ENCODE assay signal across 25 cellular contexts in the genomic region with DNA sequence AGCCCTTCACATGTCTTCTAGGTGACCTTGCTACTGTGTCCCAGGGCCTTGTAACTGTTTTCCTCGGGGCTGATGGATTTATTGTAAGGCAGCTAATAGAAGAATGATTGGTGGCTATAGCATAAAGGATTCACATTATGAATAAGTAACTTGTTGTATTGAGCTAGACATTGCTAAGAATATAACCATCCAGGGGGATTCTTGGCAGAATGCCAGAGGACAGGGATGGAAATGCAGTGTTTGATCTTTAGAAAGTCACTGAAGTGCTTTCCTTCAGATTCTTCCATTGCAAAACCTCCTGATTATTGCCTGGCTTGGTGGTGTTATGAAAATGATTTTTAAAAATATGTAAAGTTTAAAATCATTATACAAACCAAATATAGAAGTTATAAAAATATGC. TPM values are rescaled to one million over a fixed set of nuclear protein-coding genes. Genes with fewer than 3 reads are reported as not detected.
"Had no signal": no experiment of that assay in that cellular context is flagged by ENCODE, and none has a peak within 500 bp of the region (broad histone marks: within the 10 kb centered on the region; RNA-seq: fewer than 3 reads in every experiment).

No MANE protein-coding gene starts in this region.

- H3K27ac Mint-ChIP-seq: activated CD4-positive, alpha-beta T cell treated with anti-CD3 and anti-CD28 coated beads, Interleukin-2, amount 10 ng/mL, durations not matched to agents 24 days and 14 days; activated CD8-positive, alpha-beta T cell treated with anti-CD3 and anti-CD28 coated beads for 36 hours; activated naive CD8-positive, alpha-beta T cell treated with anti-CD3 and anti-CD28 coated beads, Interleukin-2, amount 10 ng/mL, durations not matched to agents 7 days and 5 days; activated T-cell treated with anti-CD3 and anti-CD28 coated beads, Interleukin-2, amount 50 U/mL, for 24 hours; activated T-helper 2 cell treated with anti-CD3 and anti-CD28 coated beads, Interferon-gamma antibody, Interleukin-2, Interleukin-4, amounts not matched to agents 10 μg/mL and 5 μg/mL and 100 μg/mL, durations not matched to agents 14 hours and 24 hours and 36 hours; T-helper 1 cell treated with Interleukin-12 subunit alpha and Interleukin-12 subunit beta and Interleukin-4 antibody, amounts not matched to agents 30 μg/mL and 1 μg/mL, for 36 hours; T-helper 2 cell treated with Interferon-gamma antibody and Interleukin-4, amounts not matched to agents 5 μg/mL and 100 μg/mL, for 36 hours had no signal

- H3K4me3 Mint-ChIP-seq: activated CD4-positive, alpha-beta T cell treated with anti-CD3 and anti-CD28 coated beads, Interleukin-2, amount 10 ng/mL, durations not matched to agents 24 days and 14 days; activated CD8-positive, alpha-beta T cell treated with anti-CD3 and anti-CD28 coated beads for 36 hours; activated naive CD4-positive, alpha-beta T cell treated with anti-CD3 and anti-CD28 coated beads, Interleukin-2, amount 50 U/mL, for 24 hours; activated naive CD8-positive, alpha-beta T cell treated with anti-CD3 and anti-CD28 coated beads, Interleukin-2, amount 10 ng/mL, durations not matched to agents 7 days and 5 days; activated T-cell treated with anti-CD3 and anti-CD28 coated beads, Interleukin-2, amount 50 U/mL, for 24 hours; T-helper 1 cell treated with Interleukin-12 subunit alpha and Interleukin-12 subunit beta and Interleukin-4 antibody, amounts not matched to agents 30 μg/mL and 1 μg/mL, for 36 hours; T-helper 2 cell treated with Interferon-gamma antibody and Interleukin-4, amounts not matched to agents 5 μg/mL and 100 μg/mL, for 36 hours had no signal

- ATAC-seq: activated CD8-positive, alpha-beta T cell treated with anti-CD3 and anti-CD28 coated beads for 36 hours; PC-3 had no signal

- H3K4me1 Mint-ChIP-seq: activated CD4-positive, alpha-beta T cell treated with anti-CD3 and anti-CD28 coated beads, Interleukin-2, amount 10 ng/mL, durations not matched to agents 24 days and 14 days; activated naive CD4-positive, alpha-beta T cell treated with anti-CD3 and anti-CD28 coated beads, Interleukin-2, amount 50 U/mL, for 24 hours; activated naive CD8-positive, alpha-beta T cell treated with anti-CD3 and anti-CD28 coated beads, Interleukin-2, amount 10 ng/mL, durations not matched to agents 7 days and 5 days had no signal

- H3K36me3 Mint-ChIP-seq: activated naive CD4-positive, alpha-beta T cell treated with anti-CD3 and anti-CD28 coated beads, Interleukin-2, amount 50 U/mL, for 24 hours; activated naive CD8-positive, alpha-beta T cell treated with anti-CD3 and anti-CD28 coated beads, Interleukin-2, amount 10 ng/mL, durations not matched to agents 7 days and 5 days had no signal

- H3K27me3 Mint-ChIP-seq: activated CD8-positive, alpha-beta T cell treated with anti-CD3 and anti-CD28 coated beads for 36 hours; activated naive CD4-positive, alpha-beta T cell treated with anti-CD3 and anti-CD28 coated beads, Interleukin-2, amount 50 U/mL, for 24 hours; activated T-cell treated with anti-CD3 and anti-CD28 coated beads, Interleukin-2, amount 50 U/mL, for 24 hours had no signal

- H3K9me3 Mint-ChIP-seq: activated CD4-positive, alpha-beta T cell treated with anti-CD3 and anti-CD28 coated beads, Interleukin-2, amount 10 ng/mL, durations not matched to agents 24 days and 14 days; activated CD8-positive, alpha-beta T cell treated with anti-CD3 and anti-CD28 coated beads for 36 hours; activated naive CD4-positive, alpha-beta T cell treated with anti-CD3 and anti-CD28 coated beads, Interleukin-2, amount 50 U/mL, for 24 hours; activated naive CD8-positive, alpha-beta T cell treated with anti-CD3 and anti-CD28 coated beads, Interleukin-2, amount 10 ng/mL, durations not matched to agents 7 days and 5 days; activated T-cell treated with anti-CD3 and anti-CD28 coated beads, Interleukin-2, amount 50 U/mL, for 24 hours; activated T-helper 2 cell treated with anti-CD3 and anti-CD28 coated beads, Interferon-gamma antibody, Interleukin-2, Interleukin-4, amounts not matched to agents 10 μg/mL and 5 μg/mL and 100 μg/mL, durations not matched to agents 14 hours and 24 hours and 36 hours; T-helper 1 cell treated with Interleukin-12 subunit alpha and Interleukin-12 subunit beta and Interleukin-4 antibody, amounts not matched to agents 30 μg/mL and 1 μg/mL, for 36 hours; T-helper 2 cell treated with Interferon-gamma antibody and Interleukin-4, amounts not matched to agents 5 μg/mL and 100 μg/mL, for 36 hours had no signal

- DNase-seq: activated CD4-positive, alpha-beta T cell treated with anti-CD3 and anti-CD28 coated beads, Interleukin-2, amount 10 ng/mL, durations not matched to agents 24 days and 14 days; activated CD4-positive, alpha-beta T cell treated with anti-CD3 and anti-CD28 coated beads, Interleukin-2, amount 50 U/mL, for 4 hours; activated CD8-positive, alpha-beta T cell treated with anti-CD3 and anti-CD28 coated beads for 36 hours; activated gamma-delta T cell; activated naive CD4-positive, alpha-beta T cell treated with Interleukin-2 at 50 U/mL for 16 hours; activated naive CD8-positive, alpha-beta T cell treated with anti-CD3 and anti-CD28 coated beads, Interleukin-2, amount 10 ng/mL, durations not matched to agents 7 days and 5 days; activated T-cell treated with anti-CD3 and anti-CD28 coated beads, Interleukin-2, amount 50 U/mL, for 24 hours; amygdala; NCI-H1092 treated with DMSO at 0.1 percent for 48 hours; NCI-H146; NCI-H187; NCI-H2029 treated with DMSO at 0.1 percent for 48 hours; NCI-H2107; NCI-H446 treated with DMSO at 0.1 percent for 48 hours; NCI-H524; PC-3; Peyer's patch; RPMI8226; SHP77 treated with DMSO at 0.1 percent for 48 hours; SK-N-SH had no signal

RNA-seq across cellular contexts. Expression of a gene that starts 55.0 kb away (rescaled TPM):
- total RNA-seq: M059J had no signal
